ENCODE assay signal across 1 cellular context in the genomic region with DNA sequence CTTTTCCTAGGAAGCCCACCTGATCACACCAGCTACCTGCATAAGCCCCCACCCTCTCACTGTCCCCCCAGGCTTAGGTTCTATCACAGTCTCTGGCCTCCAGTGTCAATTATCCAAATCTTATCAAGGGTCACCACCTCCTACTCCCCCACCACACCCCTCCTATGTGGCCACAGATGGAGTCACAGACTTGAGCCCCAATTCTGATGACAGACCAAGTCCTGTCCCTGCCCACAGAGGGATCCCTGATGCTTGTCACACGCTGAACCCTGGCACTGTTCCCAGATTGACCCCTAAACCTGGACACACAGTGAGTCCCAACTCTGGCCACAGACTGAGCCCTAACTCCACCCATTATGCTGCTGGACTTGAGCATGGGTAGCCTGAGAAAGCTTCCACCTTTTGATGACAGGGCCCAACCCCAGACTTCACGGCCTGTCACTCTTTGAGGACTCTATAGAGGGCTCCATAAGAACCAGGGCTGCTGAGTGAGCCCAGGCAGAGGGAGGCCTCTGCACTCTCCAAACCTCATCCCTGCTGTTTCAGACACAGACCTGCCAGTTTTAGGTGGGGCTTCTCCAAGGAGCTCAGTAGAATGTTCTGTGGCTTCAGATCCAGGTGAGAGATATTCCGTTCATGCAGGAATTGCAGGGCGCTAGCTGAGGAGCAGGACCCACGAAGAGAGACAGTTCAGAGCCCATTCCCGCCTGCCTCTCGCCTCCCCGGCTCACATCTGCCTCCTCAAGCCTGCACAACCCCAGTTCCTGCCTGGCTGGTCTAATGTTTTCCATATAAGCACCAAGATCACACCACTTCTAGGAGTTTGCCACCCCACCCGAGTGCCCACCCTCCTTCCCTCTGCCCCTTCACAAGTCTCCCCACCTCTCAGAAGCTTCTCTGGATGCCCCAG.
TF ChIP-seq lines count a peak whose summit lies in the region.

No MANE protein-coding gene starts in this region.

TF ChIP-seq in HEK293T, 16 proteins besides CTCF, POLR2A, EP300 and RAD21:
- TF ChIP-seq BHLHE40 (IDR thresholded peaks at IDR 0.05; ENCODE audit: borderline replicate concordance) (no peak), FOXM1 (IDR thresholded peaks at IDR 0.05; ENCODE audit: borderline replicate concordance) (no peak), SUZ12 (IDR thresholded peaks at IDR 0.05) (no peak)
- TF ChIP-seq, protein P1, sequence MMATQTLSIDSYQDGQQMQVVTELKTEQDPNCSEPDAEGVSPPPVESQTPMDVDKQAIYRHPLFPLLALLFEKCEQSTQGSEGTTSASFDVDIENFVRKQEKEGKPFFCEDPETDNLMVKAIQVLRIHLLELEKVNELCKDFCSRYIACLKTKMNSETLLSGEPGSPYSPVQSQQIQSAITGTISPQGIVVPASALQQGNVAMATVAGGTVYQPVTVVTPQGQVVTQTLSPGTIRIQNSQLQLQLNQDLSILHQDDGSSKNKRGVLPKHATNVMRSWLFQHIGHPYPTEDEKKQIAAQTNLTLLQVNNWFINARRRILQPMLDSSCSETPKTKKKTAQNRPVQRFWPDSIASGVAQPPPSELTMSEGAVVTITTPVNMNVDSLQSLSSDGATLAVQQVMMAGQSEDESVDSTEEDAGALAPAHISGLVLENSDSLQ (IDR thresholded peaks at IDR 0.05), result no peak
TF ChIP-seq in HEK293T: peak in this region for 0.
